Comparison of ENCODE assay signal across 8 cellular contexts in genomic region chr10:133278577-133279265, GRCh38. TPM values are rescaled to one million over a fixed set of nuclear protein-coding genes. Genes with fewer than 3 reads are reported as not detected.
DNase-seq lines count a peak whose midpoint lies in the region; ATAC-seq and TF ChIP-seq lines count a peak whose summit lies in the region.

No MANE protein-coding gene starts in this region.

- TF ChIP-seq CTCF in GM20000 (IDR thresholded peaks at IDR 0.05; ENCODE audit: extremely low read depth, missing control alignments) (no peak), foreskin keratinocyte (conservative IDR thresholded peaks at IDR 0.05) (peak; percentile 36), smooth muscle cell (IDR thresholded peaks at IDR 0.05; ENCODE audit: borderline replicate concordance, insufficient read depth, poor library complexity, severe bottlenecking) (no peak)

- H2AFZ ChIP-seq in smooth muscle cell (ENCODE audit: low read depth): no peak overlapping the region

- H3K27ac ChIP-seq in foreskin keratinocyte: peak overlapping the region; percentile 92
- H3K27ac ChIP-seq in smooth muscle cell (ENCODE audit: low read depth): peak overlapping the region; percentile 68

- H3K4me1 ChIP-seq in foreskin keratinocyte: peaks cover 12% of the 10 kb centered on the region
- peaks cover 12% of the 10 kb centered on the region for H3K4me1 ChIP-seq in smooth muscle cell (ENCODE audit: low read depth)

- H3K9me3 Mint-ChIP-seq in IgD-negative memory B cell: no peaks in the 10 kb centered on the region
- H3K9me3 Mint-ChIP-seq in activated CD4-positive, alpha-beta T cell treated with anti-CD3 and anti-CD28 coated beads, Interleukin-2, amount 10 ng/mL, durations not matched to agents 7 days and 5 days: no peaks in the 10 kb centered on the region

- CTCF ChIA-PET in activated CD4-positive, alpha-beta T cell treated with anti-CD3 and anti-CD28 coated beads, Interleukin-2, amount 10 ng/mL, durations not matched to agents 7 days and 5 days (lab: Charles Lee): interaction anchor here (0.7 to 2.9 kb wide), 5 partner anchors 8 to 51 kb away, joined by 3 to 14 read pairs (median 4); no protein-coding TSS in a partner anchor

- peak overlapping the region; percentile 81 to 92 (median 91) for H3K4me3 Mint-ChIP-seq in IgD-negative memory B cell
- H3K4me3 Mint-ChIP-seq in activated CD4-positive, alpha-beta T cell treated with anti-CD3 and anti-CD28 coated beads, Interleukin-2, amount 10 ng/mL, durations not matched to agents 7 days and 5 days: peak overlapping the region; percentile 75

- H3K27me3 Mint-ChIP-seq in IgD-negative memory B cell: peaks cover 2% of the 10 kb centered on the region
- no peaks in the 10 kb centered on the region for H3K27me3 Mint-ChIP-seq in activated CD4-positive, alpha-beta T cell treated with anti-CD3 and anti-CD28 coated beads, Interleukin-2, amount 10 ng/mL, durations not matched to agents 7 days and 5 days

- H3K9me3 ChIP-seq in smooth muscle cell (replicated peaks; ENCODE audit: low read depth): no peaks in the 10 kb centered on the region

- no peak overlapping the region for H3K9ac ChIP-seq in smooth muscle cell (ENCODE audit: low read depth)

- H3K79me2 ChIP-seq in smooth muscle cell (ENCODE audit: low read depth): no peaks in the 10 kb centered on the region

- H3K4me2 ChIP-seq in smooth muscle cell: peak overlapping the region; percentile 63

- no peaks in the 10 kb centered on the region for H3K36me3 ChIP-seq in smooth muscle cell (ENCODE audit: low read depth)

- DNase-seq in DMS153 (lab: John Stamatoyannopoulos, UW) (peak; percentile 40), GM20000 (ENCODE audit: low spot score) (peak; percentile 89), foreskin keratinocyte (peak; percentile 71 to 89), smooth muscle cell (lab: John Stamatoyannopoulos, UW; ENCODE audit: unreplicated experiment) (no peak), AG08396 (ENCODE audit: low spot score) (no peak), SHP77 (lab: John Stamatoyannopoulos, UW) (no peak)
- peak; percentile 64 for DNase-seq in activated CD4-positive, alpha-beta T cell treated with anti-CD3 and anti-CD28 coated beads, Interleukin-2, amount 10 ng/mL, durations not matched to agents 7 days and 5 days

- POLR2A ChIA-PET in activated CD4-positive, alpha-beta T cell treated with anti-CD3 and anti-CD28 coated beads, Interleukin-2, amount 10 ng/mL, durations not matched to agents 7 days and 5 days (lab: Charles Lee): interaction anchor here (1.0 kb wide), 1 partner anchor 20 kb away, joined by 4 read pairs; no protein-coding TSS in a partner anchor

- H4K20me1 ChIP-seq in smooth muscle cell (ENCODE audit: low read depth): peaks cover 14% of the 10 kb centered on the region

- peaks cover 17 to 25% (median 22%) of the 10 kb centered on the region in 3 donors for H3K4me1 Mint-ChIP-seq in IgD-negative memory B cell
- peaks cover 35% of the 10 kb centered on the region for H3K4me1 Mint-ChIP-seq in activated CD4-positive, alpha-beta T cell treated with anti-CD3 and anti-CD28 coated beads, Interleukin-2, amount 10 ng/mL, durations not matched to agents 7 days and 5 days

- no peaks in the 10 kb centered on the region for H3K27me3 ChIP-seq in foreskin keratinocyte
- peaks cover 23% of the 10 kb centered on the region for H3K27me3 ChIP-seq in smooth muscle cell (ENCODE audit: low read depth)

- 54% methylated on average over 17 of the region's 19 CpGs for WGBS in smooth muscle cell (ENCODE audit: low lambda C conversion rate)

- peaks cover 4% of the 10 kb centered on the region for H3F3A ChIP-seq in smooth muscle cell (ENCODE audit: low read depth)

- no peaks in the 10 kb centered on the region for H3K36me3 Mint-ChIP-seq in IgD-negative memory B cell
- peaks cover 21% of the 10 kb centered on the region for H3K36me3 Mint-ChIP-seq in activated CD4-positive, alpha-beta T cell treated with anti-CD3 and anti-CD28 coated beads, Interleukin-2, amount 10 ng/mL, durations not matched to agents 7 days and 5 days (ENCODE audit: low read depth)

- peak overlapping the region; percentile 96 to 98 (median 98) for H3K27ac Mint-ChIP-seq in IgD-negative memory B cell
- H3K27ac Mint-ChIP-seq in activated CD4-positive, alpha-beta T cell treated with anti-CD3 and anti-CD28 coated beads, Interleukin-2, amount 10 ng/mL, durations not matched to agents 7 days and 5 days: peak overlapping the region; percentile 96

- peak; percentile 53 for ATAC-seq in foreskin keratinocyte

- H3K4me3 ChIP-seq in smooth muscle cell: no peak overlapping the region

RNA-seq across cellular contexts. Expression of gene ADAM8, which starts 2.1 kb away (rescaled TPM):
- polyA plus RNA-seq in IgD-negative memory B cell (70.9 TPM), foreskin keratinocyte (94.3 and 134 TPM in 2 replicates), smooth muscle cell (0.70 and 0.96 TPM in 2 replicates)
- 100 to 1,000 TPM; 123 to 153 TPM for total RNA-seq in activated CD4-positive, alpha-beta T cell treated with anti-CD3 and anti-CD28 coated beads, Interleukin-2, amount 10 ng/mL, durations not matched to agents 7 days and 5 days
- total RNA-seq in foreskin keratinocyte (137 and 180 TPM in 2 replicates), smooth muscle cell (0.36 and 0.85 TPM in 2 replicates)

RNA-seq across cellular contexts. Expression of gene TUBGCP2, which starts 30.0 kb away (rescaled TPM):
- polyA plus RNA-seq in IgD-negative memory B cell: 32.1 TPM
- total RNA-seq in activated CD4-positive, alpha-beta T cell treated with anti-CD3 and anti-CD28 coated beads, Interleukin-2, amount 10 ng/mL, durations not matched to agents 7 days and 5 days: 10 to 100 TPM; 52.4 to 54.2 TPM
- total RNA-seq in foreskin keratinocyte: 64.9 and 68.1 TPM in 2 replicates
- 84.2 and 88.8 TPM in 2 replicates for polyA plus RNA-seq in foreskin keratinocyte
- 39.5 and 48.5 TPM in 2 replicates for total RNA-seq in smooth muscle cell
- 40.5 and 47.0 TPM in 2 replicates for polyA plus RNA-seq in smooth muscle cell

RNA-seq across cellular contexts. Expression of gene ZNF511, which starts 30.0 kb away (rescaled TPM):
- polyA plus RNA-seq in IgD-negative memory B cell (107 TPM), foreskin keratinocyte (42.9 and 54.1 TPM in 2 replicates), smooth muscle cell (52.3 and 70.2 TPM in 2 replicates)
- total RNA-seq in activated CD4-positive, alpha-beta T cell treated with anti-CD3 and anti-CD28 coated beads, Interleukin-2, amount 10 ng/mL, durations not matched to agents 7 days and 5 days: 10 to 100 TPM; 54.5 to 59.7 TPM
- total RNA-seq in foreskin keratinocyte (42.3 and 50.3 TPM in 2 replicates), smooth muscle cell (15.3 and 20.0 TPM in 2 replicates)

RNA-seq across cellular contexts. Expression of gene VENTX, which starts 41.1 kb away (rescaled TPM):
- polyA plus RNA-seq in IgD-negative memory B cell: not detected
- total RNA-seq in activated CD4-positive, alpha-beta T cell treated with anti-CD3 and anti-CD28 coated beads, Interleukin-2, amount 10 ng/mL, durations not matched to agents 7 days and 5 days: not detected
- not detected in 2 replicates for total RNA-seq in foreskin keratinocyte
- not detected in 2 replicates for polyA plus RNA-seq in foreskin keratinocyte
- not detected in 2 replicates for total RNA-seq in smooth muscle cell
- 0.33 TPM in 1 of 2 replicates, not detected in the other for polyA plus RNA-seq in smooth muscle cell

RNA-seq across cellular contexts. Expression of gene UTF1, which starts 48.7 kb away (rescaled TPM):
- polyA plus RNA-seq in IgD-negative memory B cell (not detected), foreskin keratinocyte (not detected in 2 replicates), smooth muscle cell (not detected in 2 replicates)
- not detected for total RNA-seq in activated CD4-positive, alpha-beta T cell treated with anti-CD3 and anti-CD28 coated beads, Interleukin-2, amount 10 ng/mL, durations not matched to agents 7 days and 5 days
- total RNA-seq in foreskin keratinocyte (not detected in 2 replicates), smooth muscle cell (not detected in 2 replicates)

Comparison
In these comparisons a context has a peak if more than half of its experiments do, and no peak if none do; other contexts are left out.
1. DNase-seq: peak in DMS153 (single experiment), GM20000 (single experiment), activated CD4-positive, alpha-beta T cell treated with anti-CD3 and anti-CD28 coated beads, Interleukin-2, amount 10 ng/mL, durations not matched to agents 7 days and 5 days (single experiment) and foreskin keratinocyte (2 of 2); none in smooth muscle cell (single experiment), AG08396 (single experiment) and SHP77 (0 of 2).
2. RNA of gene ADAM8, which starts 2.1 kb away (total RNA-seq): 137 to 180 TPM in foreskin keratinocyte and 123 to 153 TPM in activated CD4-positive, alpha-beta T cell treated with anti-CD3 and anti-CD28 coated beads, Interleukin-2, amount 10 ng/mL, durations not matched to agents 7 days and 5 days; 0.36 to 0.85 TPM in smooth muscle cell; every median in the first group is over 10 times any median in the second.